In the genomic region with DNA sequence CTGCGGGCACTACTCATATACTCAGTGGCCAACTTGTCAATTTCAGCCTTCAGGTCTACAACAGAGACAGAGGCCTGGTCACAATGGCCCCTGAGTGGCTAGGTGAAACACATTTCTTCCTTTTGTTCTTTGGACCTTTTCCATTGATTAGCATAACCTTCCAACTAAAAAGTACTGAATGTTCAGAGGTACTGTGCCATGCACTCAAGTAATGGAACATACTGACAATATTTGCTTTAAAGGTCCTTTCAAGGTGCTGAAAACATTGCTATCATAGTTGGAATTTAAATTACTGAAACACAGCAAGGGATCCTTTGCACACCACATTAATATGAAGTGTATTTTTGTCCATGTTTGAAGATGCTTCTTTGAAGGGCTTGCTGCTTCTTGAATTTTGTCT, we compare ENCODE assay signal across 21 cellular contexts. TPM values are rescaled to one million over a fixed set of nuclear protein-coding genes. Genes with fewer than 3 reads are reported as not detected.
A peak's percentile ranks its signal among the peaks of the same experiment; 100 is the strongest.
DNase-seq lines count a peak whose midpoint lies in the region; ATAC-seq and FAIRE-seq lines count a peak whose summit lies in the region.
"Had no signal": no experiment of that assay in that cellular context is flagged by ENCODE, and none has a peak within 500 bp of the region (broad histone marks: within the 10 kb centered on the region; RNA-seq: fewer than 3 reads in every experiment).

No MANE protein-coding gene starts in this region.

- no peak overlapping the region for H3K27ac Mint-ChIP-seq in activated T-cell treated with anti-CD3 and anti-CD28 coated beads, Interleukin-2, amount 50 U/mL, for 72 hours
- H3K27ac Mint-ChIP-seq: HFFc6 had no signal

- H3K36me3 Mint-ChIP-seq in activated T-cell treated with anti-CD3 and anti-CD28 coated beads, Interleukin-2, amount 50 U/mL, for 72 hours (ENCODE audit: insufficient read depth in 2 of 2): peaks cover 7 to 8% of the 10 kb centered on the region in 2 donors

- DNase-seq in Right ventricle myocardium superior: no peak
- no peak for DNase-seq in cardiac septum (ENCODE audit: low spot score)
- DNase-seq in HTR-8/SVneo (ENCODE audit: insufficient read length, low spot score): no peak
- DNase-seq in left ventricle myocardium superior: no peak
- DNase-seq in kidney glomerular epithelial cell (lab: John Stamatoyannopoulos, UW): no peak
- DNase-seq in activated T-cell treated with anti-CD3 and anti-CD28 coated beads, Interleukin-2, amount 50 U/mL, for 72 hours: no peak
- no peak for DNase-seq in activated T-cell treated with anti-CD3 and anti-CD28 coated beads, Interleukin-2, amount 50 U/mL, for 48 hours
- DNase-seq: ACHN; BE2C; CD4-positive, alpha-beta memory T cell; DMS153; DMS79; GDM1; GOT3; H7; HFFc6 had no signal

- no peaks in the 10 kb centered on the region for H3K27me3 Mint-ChIP-seq in activated T-cell treated with anti-CD3 and anti-CD28 coated beads, Interleukin-2, amount 50 U/mL, for 72 hours (ENCODE audit: low read depth)
- H3K27me3 Mint-ChIP-seq: CD4-positive, alpha-beta memory T cell had no signal

- no peaks in the 10 kb centered on the region for H3K9me3 Mint-ChIP-seq in activated T-cell treated with anti-CD3 and anti-CD28 coated beads, Interleukin-2, amount 50 U/mL, for 72 hours
- H3K9me3 Mint-ChIP-seq: CD14-positive monocyte; CD4-positive, alpha-beta memory T cell; HFFc6 had no signal

- intact Hi-C loops in Right ventricle myocardium superior (cut with DNase I) (loop anchor here (5.0 kb wide), 1 partner anchor 36 kb away; no protein-coding TSS in a partner anchor), cardiac septum (cut with DNase I) (no loop called here), left ventricle myocardium superior (cut with micrococcal nuclease) (no loop called here)

- peaks cover 3% of the 10 kb centered on the region for H3K4me1 Mint-ChIP-seq in activated T-cell treated with anti-CD3 and anti-CD28 coated beads, Interleukin-2, amount 50 U/mL, for 72 hours (ENCODE audit: low read depth)
- H3K4me1 Mint-ChIP-seq: CD14-positive monocyte had no signal

- H3K4me3 Mint-ChIP-seq in activated T-cell treated with anti-CD3 and anti-CD28 coated beads, Interleukin-2, amount 50 U/mL, for 72 hours: no peak overlapping the region
- H3K4me3 Mint-ChIP-seq: CD14-positive monocyte; CD4-positive, alpha-beta memory T cell; HFFc6 had no signal

- peak; percentile 16 for FAIRE-seq in HTR-8/SVneo (lab: Jason Lieb, UNC)

- ATAC-seq in Right ventricle myocardium superior (ENCODE audit: poor library complexity) (peak; percentile 52), left ventricle myocardium superior (peak; percentile 38)
- no peak for ATAC-seq in activated T-cell treated with anti-CD3 and anti-CD28 coated beads, Interleukin-2, amount 50 U/mL, for 72 hours (replicated peaks in 1 of 2)
- ATAC-seq: HCT116 had no signal

RNA-seq across cellular contexts. Expression of gene ACRBP, which starts 6.1 kb away (rescaled TPM):
- 0.51 TPM for total RNA-seq in Right ventricle myocardium superior
- 1.6 TPM for total RNA-seq in cardiac septum
- 2.2 TPM for total RNA-seq in left ventricle myocardium superior
- 1 to 10 TPM; 5.2 to 6.1 TPM for total RNA-seq in activated T-cell treated with anti-CD3 and anti-CD28 coated beads, Interleukin-2, amount 50 U/mL, for 72 hours
- total RNA-seq: A172, Daoy, HFFc6 had no signal

RNA-seq across cellular contexts. Expression of gene ING4, which starts 9.6 kb away (rescaled TPM):
- 25.3 TPM for total RNA-seq in Right ventricle myocardium superior
- 20.6 TPM for total RNA-seq in cardiac septum
- total RNA-seq in left ventricle myocardium superior: 30.1 TPM
- total RNA-seq in activated T-cell treated with anti-CD3 and anti-CD28 coated beads, Interleukin-2, amount 50 U/mL, for 72 hours: 10 to 100 TPM; 27.6 to 28.0 TPM

RNA-seq across cellular contexts. Expression of gene LPAR5, which starts 17.6 kb away (rescaled TPM):
- total RNA-seq in Right ventricle myocardium superior (7.3 TPM), cardiac septum (2.6 TPM), left ventricle myocardium superior (8.6 TPM)
- 1 to 10 TPM; 4.1 to 8.9 TPM for total RNA-seq in activated T-cell treated with anti-CD3 and anti-CD28 coated beads, Interleukin-2, amount 50 U/mL, for 72 hours
- total RNA-seq: Daoy, H7, HFFc6, HT-29 had no signal

RNA-seq across cellular contexts. Expression of gene ZNF384, which starts 35.8 kb away (rescaled TPM):
- total RNA-seq in Right ventricle myocardium superior (23.0 TPM), cardiac septum (32.7 TPM), left ventricle myocardium superior (31.8 TPM)
- total RNA-seq in activated T-cell treated with anti-CD3 and anti-CD28 coated beads, Interleukin-2, amount 50 U/mL, for 72 hours: 10 to 100 TPM; 78.1 to 82.2 TPM

RNA-seq across cellular contexts. Expression of gene CHD4, which starts 46.2 kb away (rescaled TPM):
- total RNA-seq in Right ventricle myocardium superior (142 TPM), cardiac septum (186 TPM), left ventricle myocardium superior (159 TPM)
- 100 to 1,000 TPM; 292 to 299 TPM for total RNA-seq in activated T-cell treated with anti-CD3 and anti-CD28 coated beads, Interleukin-2, amount 50 U/mL, for 72 hours

Comparison
In these comparisons a context has a peak if more than half of its experiments do, and no peak if none do; other contexts are left out.
1. ATAC-seq: peak in Right ventricle myocardium superior (single experiment) and left ventricle myocardium superior (single experiment); none in activated T-cell treated with anti-CD3 and anti-CD28 coated beads, Interleukin-2, amount 50 U/mL, for 72 hours (0 of 2).